Comparison of ENCODE assay signal across 22 cellular contexts in genomic region chr3:25097023-25097422, GRCh38.
DNase-seq lines count a peak whose midpoint lies in the region; ATAC-seq, FAIRE-seq and TF ChIP-seq lines count a peak whose summit lies in the region.
"Had no signal": no experiment of that assay in that cellular context is flagged by ENCODE, and none has a peak within 500 bp of the region (broad histone marks: within the 10 kb centered on the region; RNA-seq: fewer than 3 reads in every experiment).

No MANE protein-coding gene starts in this region.

- no peaks in the 10 kb centered on the region for H3K79me1 ChIP-seq in H1 (ENCODE audit: low read depth, low read length)

- 0 out of 2 replicates have a peak overlapping the region, but pooled peaks have one; percentile 34 for H2BK20ac ChIP-seq in H1 (ENCODE audit: low read length)

- H3K4me1 ChIP-seq in H1 (replicated peaks in 1 of 4; ENCODE audit: control insufficient read depth in 3 of 4, insufficient read depth in 4 of 4, low read length in 3 of 4): no peaks in the 10 kb centered on the region
- no peaks in the 10 kb centered on the region for H3K4me1 ChIP-seq in upper lobe of right lung
- H3K4me1 ChIP-seq in body of pancreas: no peaks in the 10 kb centered on the region
- peaks cover 0 to 4% (median 0%) of the 10 kb centered on the region in 9 donors for H3K4me1 ChIP-seq in heart right ventricle

- H4K91ac ChIP-seq in H1 (replicated peaks; ENCODE audit: insufficient read length, low read length): no peak overlapping the region

- no peak overlapping the region for H3K14ac ChIP-seq in H1 (ENCODE audit: insufficient read length)

- no peak overlapping the region for H2AK5ac ChIP-seq in H1 (ENCODE audit: low read depth, low read length)

- H3K23ac ChIP-seq in H1 (ENCODE audit: insufficient read length): no peak overlapping the region

- no peak overlapping the region for H2BK12ac ChIP-seq in H1 (ENCODE audit: low read depth, low read length)

- FAIRE-seq in H1 (lab: Jason Lieb, UNC) (no peak), D721Med (lab: Jason Lieb, UNC) (no peak)
- FAIRE-seq: HepG2 had no signal

- H3K23me2 ChIP-seq in H1 (ENCODE audit: low read depth, low read length): no peaks in the 10 kb centered on the region

- TF ChIP-seq EP300 in H1 (IDR thresholded peaks at IDR 0.05; ENCODE audit: borderline replicate concordance in 1 of 2, low read depth in 2 of 2, low read length in 2 of 2): no peak

- POLR2A ChIA-PET in H1 (lab: Charles Lee; ENCODE audit: partially characterized antibody): no interaction called here

- no peak for TF ChIP-seq CTCF in H1 (IDR thresholded peaks at IDR 0.05; ENCODE audit: control extremely low read depth in 1 of 3, insufficient read depth in 1 of 3, low read depth in 1 of 3, low read length in 3 of 3)
- no peak for TF ChIP-seq CTCF in upper lobe of right lung (IDR thresholded peaks at IDR 0.05)
- no peak for TF ChIP-seq CTCF in D721Med (IDR thresholded peaks at IDR 0.05; ENCODE audit: insufficient read depth, missing control alignments)
- TF ChIP-seq CTCF in body of pancreas (IDR thresholded peaks at IDR 0.05): no peak
- no peak for TF ChIP-seq CTCF in heart right ventricle (IDR thresholded peaks at IDR 0.05)

- WGBS in H1 (ENCODE audit: extremely low coverage in 1 of 2, insufficient coverage in 1 of 2, insufficient read length in 1 of 2, insufficient replicate concordance in 2 of 2, low coverage in 1 of 2, low lambda C conversion rate in 2 of 2, missing lambda C conversion rate in 1 of 2), 2 experiments: 98% methylated on average over 3 of the region's 3 CpGs; no CpG with 5 or more reads in 1 of the 2 experiments
- 74 to 76% methylated on average over 3 of the region's 3 CpGs for WGBS in body of pancreas, 2 donors
- WGBS in heart right ventricle, 2 donors: 94% methylated on average over 3 of the region's 3 CpGs

- no peak for TF ChIP-seq POLR2A in H1 (IDR thresholded peaks at IDR 0.05; ENCODE audit: control extremely low read depth in 1 of 2, low read depth in 2 of 2, low read length in 2 of 2)
- TF ChIP-seq POLR2A in body of pancreas (IDR thresholded peaks at IDR 0.05): no peak

- H4K8ac ChIP-seq in H1 (ENCODE audit: extremely low read depth, insufficient read depth, low read length): no peak overlapping the region

- no peak overlapping the region for H3K4me2 ChIP-seq in H1 (ENCODE audit: insufficient read depth in 1 of 2, low read depth in 2 of 2, low read length in 2 of 2)

- DNase-seq in H1 (ENCODE audit: low read depth in 1 of 2, low spot score in 2 of 2) (no peak), upper lobe of right lung (no peak), D721Med (ENCODE audit: insufficient read length, low spot score) (no peak), body of pancreas (no peak), heart right ventricle (no peak)
- DNase-seq: ACHN; AML-193; Calu3; CD4-positive, CD25-positive, alpha-beta regulatory T cell; DMS53; KBM-7; NCI-H1105 treated with DMSO at 0.1 percent for 48 hours; NCI-H1694; NCI-H2227 treated with DMSO at 0.1 percent for 48 hours; NCI-H510A treated with DMSO at 0.1 percent for 48 hours; NCI-H774; SHP77; T-cell had no signal

- H3K4ac ChIP-seq in H1 (replicated peaks; ENCODE audit: insufficient read length, low read depth, low read length): no peak overlapping the region

- no peak overlapping the region for H3K56ac ChIP-seq in H1 (replicated peaks; ENCODE audit: insufficient read length, low read depth, low read length)

- H3K9ac ChIP-seq in H1 (replicated peaks in 1 of 4; ENCODE audit: extremely low read depth in 1 of 4, low read depth in 3 of 4, low read length in 3 of 4): no peak overlapping the region

- no peak overlapping the region for H3K18ac ChIP-seq in H1 (ENCODE audit: extremely low read depth, low read length)

- H3K79me2 ChIP-seq in H1 (ENCODE audit: control insufficient read depth in 1 of 2, insufficient read depth in 2 of 2, low read length in 2 of 2): no peaks in the 10 kb centered on the region

- H2BK5ac ChIP-seq in H1 (ENCODE audit: low read depth, low read length): no peak overlapping the region

- H2BK120ac ChIP-seq in H1 (replicated peaks; ENCODE audit: low read depth, low read length): no peak overlapping the region

- H3K4me3 ChIP-seq in H1 (ENCODE audit: extremely low read depth in 1 of 4, insufficient read depth in 2 of 4, low read depth in 3 of 4, low read length in 4 of 4): no peak overlapping the region
- no peak overlapping the region for H3K4me3 ChIP-seq in upper lobe of right lung
- H3K4me3 ChIP-seq in body of pancreas: no peak overlapping the region
- H3K4me3 ChIP-seq in heart right ventricle: no peak overlapping the region
- H3K4me3 ChIP-seq: SK-N-MC had no signal

- H3K27me3 ChIP-seq in H1 (replicated peaks in 1 of 4; ENCODE audit: control insufficient read depth in 3 of 4, extremely low read depth in 1 of 4, insufficient read depth in 3 of 4, low read length in 3 of 4): no peaks in the 10 kb centered on the region
- peaks cover 4% of the 10 kb centered on the region for H3K27me3 ChIP-seq in upper lobe of right lung
- no peaks in the 10 kb centered on the region for H3K27me3 ChIP-seq in body of pancreas
- H3K27me3 ChIP-seq in heart right ventricle: no peaks in the 10 kb centered on the region

- no peaks in the 10 kb centered on the region for H3K9me3 ChIP-seq in H1 (ENCODE audit: insufficient read depth in 2 of 2, low read depth in 1 of 2, low read length in 1 of 2)
- H3K9me3 ChIP-seq in upper lobe of right lung: no peaks in the 10 kb centered on the region
- no peaks in the 10 kb centered on the region for H3K9me3 ChIP-seq in body of pancreas
- H3K9me3 ChIP-seq in heart right ventricle: no peaks in the 10 kb centered on the region

- H3K27ac ChIP-seq in H1 (ENCODE audit: low read depth, low read length) (no peak overlapping the region), upper lobe of right lung (no peak overlapping the region), body of pancreas (no peak overlapping the region), heart right ventricle (no peak overlapping the region)
- H3K27ac ChIP-seq: SK-N-MC had no signal

- ATAC-seq in GM18502 (IDR thresholded peaks at IDR 0.05; ENCODE audit: poor library complexity, unreplicated experiment): peak; percentile 75
- ATAC-seq in HG03565 (IDR thresholded peaks at IDR 0.05; ENCODE audit: unreplicated experiment): peak; percentile 47
- no peak for ATAC-seq in upper lobe of right lung
- ATAC-seq in body of pancreas: no peak
- no peak for ATAC-seq in heart right ventricle
- ATAC-seq: HepG2, T-cell had no signal

- H3K36me3 ChIP-seq in H1 (ENCODE audit: control insufficient read depth in 2 of 4, insufficient read depth in 4 of 4, low read length in 3 of 4) (no peaks in the 10 kb centered on the region), upper lobe of right lung (no peaks in the 10 kb centered on the region), body of pancreas (replicated peaks in 1 of 2; ENCODE audit: insufficient read depth in 1 of 2, low read depth in 2 of 2) (no peaks in the 10 kb centered on the region), heart right ventricle (no peaks in the 10 kb centered on the region)

- H4K20me1 ChIP-seq in H1 (replicated peaks in 1 of 2; ENCODE audit: control insufficient read depth in 1 of 2, insufficient read depth in 2 of 2, low read length in 2 of 2): no peaks in the 10 kb centered on the region

- no peak overlapping the region for H4K5ac ChIP-seq in H1 (ENCODE audit: insufficient read length, low read depth, low read length)

- intact Hi-C loops in upper lobe of right lung (cut with DNase I): no loop called here
- intact Hi-C loops in body of pancreas (cut with DNase I): no loop called here
- intact Hi-C loops in heart right ventricle (cut with DNase I): loop anchor here in 6 of 10 donors (5.0 to 10.0 kb wide), 5 partner anchors 132 to 325 kb away; no protein-coding TSS in a partner anchor

- TF ChIP-seq RAD21 in H1 (IDR thresholded peaks at IDR 0.05 in 1 of 2, conservative IDR thresholded peaks at IDR 0.05 in 1 of 2; ENCODE audit: low read depth in 2 of 2, low read length in 2 of 2): no peak

- H2BK15ac ChIP-seq in H1 (ENCODE audit: low read length): no peak overlapping the region

- CTCF ChIA-PET in H1 (lab: Charles Lee; ENCODE audit: partially characterized antibody): interaction anchor here (0.6 kb wide), 1 partner anchor 352 kb away, joined by 3 read pairs; no protein-coding TSS in a partner anchor

- H2AFZ ChIP-seq in H1 (ENCODE audit: low read length): no peak overlapping the region

TF ChIP-seq in H1, 55 proteins besides CTCF, POLR2A, EP300 and RAD21 (continues in another document):
- no peak for TF ChIP-seq JUND (IDR thresholded peaks at IDR 0.05; ENCODE audit: low read length)
- TF ChIP-seq CREB1 (IDR thresholded peaks at IDR 0.05): no peak
- no peak for TF ChIP-seq TEAD4 (IDR thresholded peaks at IDR 0.05; ENCODE audit: low read depth, low read length)
- no peak for TF ChIP-seq SIRT6 (IDR thresholded peaks at IDR 0.05; ENCODE audit: low read length)

Comparison
In these comparisons a context has a peak if more than half of its experiments do, and no peak if none do; other contexts are left out.
1. ATAC-seq: peak in GM18502 (single experiment) and HG03565 (single experiment); none in upper lobe of right lung (single experiment), body of pancreas (single experiment) and heart right ventricle (0 of 8).
2. intact Hi-C loops: an anchor here in heart right ventricle (5.0 to 10.0 kb wide); none called in upper lobe of right lung and body of pancreas.